In genomic region chr17:49210158-49211029, GRCh38 we compare ENCODE assay signal across 8 cellular contexts. TPM values are rescaled to one million over a fixed set of nuclear protein-coding genes. Genes with fewer than 3 reads are reported as not detected.
A peak's percentile ranks its signal among the peaks of the same experiment; 100 is the strongest.
DNase-seq lines count a peak whose midpoint lies in the region; ATAC-seq and TF ChIP-seq lines count a peak whose summit lies in the region.

ABI3 (plus strand) TSS chr17:49210707; CDS start chr17:49210725, 18 bp downstream.
GNGT2 (minus strand) TSS chr17:49210574; CDS start chr17:49207422, 3,152 bp downstream.

- peak within 1 kb of the TSS; percentile 81 to 99 (median 98) for H3K4me3 Mint-ChIP-seq in CD8-positive, alpha-beta memory T cell

- no peaks in the 10 kb centered on the region for H3K9me3 Mint-ChIP-seq in CD8-positive, alpha-beta memory T cell

- H3K9ac ChIP-seq in HUES64 (ENCODE audit: low read depth, low read length), result peak within 1 kb of the TSS; percentile 30; the same call in 1 of the 2 replicates

- in situ Hi-C loops in gastrocnemius medialis (cut with MboI; ENCODE audit: low sequenced_read_pairs in 4 of 4), result no loop called here

- TF ChIP-seq CTCF in gastrocnemius medialis (IDR thresholded peaks at IDR 0.05 in 4 of 5, conservative IDR thresholded peaks at IDR 0.05 in 1 of 5), result no peak

- peak; percentile 47 to 78 (median 70) for DNase-seq in CD8-positive, alpha-beta memory T cell
- peak; percentile 89 for DNase-seq in activated CD8-positive, alpha-beta memory T cell treated with anti-CD3 and anti-CD28 coated beads for 24 hours
- DNase-seq in germinal center (ENCODE audit: low spot score), result peak; percentile 92
- DNase-seq in gastrocnemius medialis, result no peak
- DNase-seq in erythroblast (lab: John Stamatoyannopoulos, UW), result no peak
- no peak for DNase-seq in NCI-H1048 (lab: John Stamatoyannopoulos, UW)

- H3K27me3 ChIP-seq in CD8-positive, alpha-beta memory T cell (ENCODE audit: insufficient read depth, low read length, poor library complexity, severe bottlenecking), result no peaks in the 10 kb centered on the region
- no peaks in the 10 kb centered on the region for H3K27me3 ChIP-seq in HUES64 (ENCODE audit: insufficient read depth, low read length)
- H3K27me3 ChIP-seq in gastrocnemius medialis, result peaks cover 20 to 30% (median 22%) of the 10 kb centered on the region in 3 donors

- CTCF ChIA-PET in CD8-positive, alpha-beta memory T cell (lab: Charles Lee), result interaction anchor here (2.3 to 12.6 kb wide), 3 partner anchors 12 to 18 kb away, joined by 7 to 133 read pairs (median 126); partner anchors contain the start of gene PHOSPHO1

- no peaks in the 10 kb centered on the region for H3K36me3 ChIP-seq in CD8-positive, alpha-beta memory T cell (ENCODE audit: insufficient read depth, low read length)
- no peaks in the 10 kb centered on the region for H3K36me3 ChIP-seq in HUES64 (ENCODE audit: insufficient read depth, low read length)
- no peaks in the 10 kb centered on the region for H3K36me3 ChIP-seq in gastrocnemius medialis

- H3K4me1 Mint-ChIP-seq in CD8-positive, alpha-beta memory T cell, result peaks cover 67 to 79% (median 77%) of the 10 kb centered on the region in 3 donors

- no peaks in the 10 kb centered on the region for H3K9me3 ChIP-seq in CD8-positive, alpha-beta memory T cell (ENCODE audit: low read length)
- H3K9me3 ChIP-seq in HUES64 (ENCODE audit: insufficient read depth, low read depth, low read length) (no peaks in the 10 kb centered on the region), gastrocnemius medialis (no peaks in the 10 kb centered on the region)

- POLR2A ChIA-PET in CD8-positive, alpha-beta memory T cell (lab: Charles Lee), result interaction anchor here (0.6 to 2.9 kb wide), 6 partner anchors 8 to 18 kb away, joined by 3 to 22 read pairs (median 4); no protein-coding TSS in a partner anchor

- peaks cover 71% of the 10 kb centered on the region for H3K4me1 ChIP-seq in CD8-positive, alpha-beta memory T cell (ENCODE audit: insufficient read depth, low read length)
- peaks cover 24% of the 10 kb centered on the region for H3K4me1 ChIP-seq in HUES64 (ENCODE audit: insufficient read depth, low read length)
- no peaks in the 10 kb centered on the region for H3K4me1 ChIP-seq in gastrocnemius medialis

- peak within 1 kb of the TSS; percentile 88 to 97 (median 94) for H3K27ac Mint-ChIP-seq in CD8-positive, alpha-beta memory T cell

- H3K36me3 Mint-ChIP-seq in CD8-positive, alpha-beta memory T cell, result peaks cover 6 to 37% (median 14%) of the 10 kb centered on the region in 3 donors

- ATAC-seq in GM21367 (IDR thresholded peaks at IDR 0.05; ENCODE audit: unreplicated experiment), result peak; percentile 44
- peak; percentile 47 to 56 for ATAC-seq in gastrocnemius medialis

- WGBS in HUES64, result 40% methylated on average over 22 of the region's 22 CpGs

- peak in 1 of 2 donors; percentile 40 for TF ChIP-seq POLR2A in gastrocnemius medialis (IDR thresholded peaks at IDR 0.05)
- TF ChIP-seq POLR2A in erythroblast (IDR thresholded peaks at IDR 0.05; ENCODE audit: low read length), result no peak

- peak within 1 kb of the TSS; percentile 69 for H3K4me3 ChIP-seq in CD8-positive, alpha-beta memory T cell (ENCODE audit: low read length)
- H3K4me3 ChIP-seq in HUES64 (ENCODE audit: low read length), result peak within 1 kb of the TSS; percentile 27
- H3K4me3 ChIP-seq in gastrocnemius medialis, result peak within 1 kb of the TSS; percentile 28 to 50 (median 41)

- intact Hi-C loops in gastrocnemius medialis (cut with DNase I; ENCODE audit: low total_unique reads), result no loop called here

- peak within 1 kb of the TSS; percentile 57 for H3K27ac ChIP-seq in CD8-positive, alpha-beta memory T cell (ENCODE audit: low read depth, low read length)
- peak within 1 kb of the TSS; percentile 53 for H3K27ac ChIP-seq in HUES64 (ENCODE audit: low read depth, low read length)
- H3K27ac ChIP-seq in gastrocnemius medialis, result peak within 1 kb of the TSS; percentile 35 to 67 (median 54)

- no peaks in the 10 kb centered on the region for H3K27me3 Mint-ChIP-seq in CD8-positive, alpha-beta memory T cell

RNA-seq across cellular contexts. Expression of gene ABI3, which starts in this region (rescaled TPM):
- 10 to 100 TPM; 46.4 to 48.5 TPM for total RNA-seq in CD8-positive, alpha-beta memory T cell
- 95.4 TPM for polyA plus RNA-seq in CD8-positive, alpha-beta memory T cell
- polyA plus RNA-seq in HUES64 (2013, experiment 1 of 2), result 1.9 TPM
- 2.3 TPM for polyA plus RNA-seq in HUES64 (2013, experiment 2 of 2)
- total RNA-seq in gastrocnemius medialis, result 1 to 10 TPM; 1.2 to 2.6 (median 2.4) TPM

RNA-seq across cellular contexts. Expression of gene GNGT2, which starts in this region (rescaled TPM):
- 10 to 100 TPM; 24.0 to 26.5 TPM for total RNA-seq in CD8-positive, alpha-beta memory T cell
- 33.6 TPM for polyA plus RNA-seq in CD8-positive, alpha-beta memory T cell
- 0.75 TPM for polyA plus RNA-seq in HUES64 (2013, experiment 1 of 2)
- 0.89 TPM for polyA plus RNA-seq in HUES64 (2013, experiment 2 of 2)
- total RNA-seq in gastrocnemius medialis, result not detected

Comparison
In these comparisons a context has a peak if more than half of its experiments do, and no peak if none do; other contexts are left out.
1. RNA of gene ABI3 (total RNA-seq): 46.4 to 48.5 TPM in CD8-positive, alpha-beta memory T cell; 1.2 to 2.6 TPM in gastrocnemius medialis; every median in the first group is over 10 times any median in the second.
2. RNA of gene GNGT2 (total RNA-seq): 24.0 to 26.5 TPM in CD8-positive, alpha-beta memory T cell; not detected in gastrocnemius medialis; every median in the first group is over 10 times any median in the second.
3. DNase-seq: peak in CD8-positive, alpha-beta memory T cell (5 of 5), activated CD8-positive, alpha-beta memory T cell treated with anti-CD3 and anti-CD28 coated beads for 24 hours (single experiment) and germinal center (single experiment); none in gastrocnemius medialis (0 of 2), erythroblast (0 of 2) and NCI-H1048 (single experiment).
4. Peak in every context shown above with its lines, with median percentiles within 50 percentile points of each other: H3K27ac ChIP-seq and H3K4me3 ChIP-seq.